ENCODE assay signal across 16 cellular contexts in genomic region chr3:150770662-150771061, GRCh38. TPM values are rescaled to one million over a fixed set of nuclear protein-coding genes. Genes with fewer than 3 reads are reported as not detected.
DNase-seq lines count a peak whose midpoint lies in the region; ATAC-seq, FAIRE-seq and TF ChIP-seq lines count a peak whose summit lies in the region.
"Had no signal": no experiment of that assay in that cellular context is flagged by ENCODE, and none has a peak within 500 bp of the region (broad histone marks: within the 10 kb centered on the region; RNA-seq: fewer than 3 reads in every experiment).

No MANE protein-coding gene starts in this region.

- H3K27me3 ChIP-seq in Caco-2 (replicated peaks; ENCODE audit: control insufficient read depth, insufficient read depth, low read length), result no peaks in the 10 kb centered on the region
- H3K27me3 ChIP-seq in adrenal gland, result no peaks in the 10 kb centered on the region
- H3K27me3 ChIP-seq in HepG2 (ENCODE audit: control insufficient read depth in 1 of 2, insufficient read depth in 2 of 2, low read length in 2 of 2), result no peaks in the 10 kb centered on the region
- no peaks in the 10 kb centered on the region for H3K27me3 ChIP-seq in parathyroid adenoma (ENCODE audit: control insufficient read depth, insufficient read depth, low read length)
- no peaks in the 10 kb centered on the region for H3K27me3 ChIP-seq in upper lobe of left lung

- H3K36me3 ChIP-seq in Caco-2 (ENCODE audit: control insufficient read depth, insufficient read depth, low read length), result no peaks in the 10 kb centered on the region
- H3K36me3 ChIP-seq in adrenal gland (replicated peaks in 1 of 2), result no peaks in the 10 kb centered on the region
- H3K36me3 ChIP-seq in HepG2 (replicated peaks in 1 of 2; ENCODE audit: control insufficient read depth in 1 of 2, insufficient read depth in 2 of 2, low read length in 2 of 2), result no peaks in the 10 kb centered on the region
- no peaks in the 10 kb centered on the region for H3K36me3 ChIP-seq in parathyroid adenoma (ENCODE audit: control insufficient read depth, insufficient read depth, low read length)
- H3K36me3 ChIP-seq in upper lobe of left lung, result no peaks in the 10 kb centered on the region

- H3K27me3 Mint-ChIP-seq in Caco-2 (ENCODE audit: insufficient read depth, unreplicated experiment), result no peaks in the 10 kb centered on the region

- DNase-seq in Caco-2 (no peak), adrenal gland (no peak), HepG2 (ENCODE audit: low spot score) (peak; percentile 76), upper lobe of left lung (no peak), NCI-H187 treated with DMSO at 0.1 percent for 48 hours (lab: John Stamatoyannopoulos, UW) (no peak), NCI-H1930 (lab: John Stamatoyannopoulos, UW) (no peak)
- DNase-seq: CD8-positive, alpha-beta T cell; COR-L47; DND-41; GF-D8; HCEC 1CT; HFFc6 had no signal

- TF ChIP-seq EP300 in HepG2 (IDR thresholded peaks at IDR 0.05; ENCODE audit: low read depth in 2 of 2, low read length in 2 of 2) (peak in 1 of 2 experiments; percentile 42; a peak in 1 of 4 replicates), HepG2 (CRISPR knock-in tag; IDR thresholded peaks at IDR 0.05; ENCODE audit: borderline replicate concordance) (no peak), upper lobe of left lung (IDR thresholded peaks at IDR 0.05) (no peak)

- peak; percentile 59 for ATAC-seq in HepG2
- no peak for ATAC-seq in upper lobe of left lung (ENCODE audit: low FRiP score in 2 of 2)
- no peak for ATAC-seq in HG03354 (IDR thresholded peaks at IDR 0.05; ENCODE audit: poor library complexity, severe bottlenecking, unreplicated experiment)
- ATAC-seq: CD8-positive, alpha-beta T cell had no signal

- peaks cover 7% of the 10 kb centered on the region; the same call in 1 of the 2 replicates for H3K4me1 ChIP-seq in Caco-2
- H3K4me1 ChIP-seq in adrenal gland (replicated peaks in 1 of 2), result peaks cover 14 to 19% of the 10 kb centered on the region in 2 donors
- H3K4me1 ChIP-seq in HepG2 (ENCODE audit: insufficient read depth, low read length), result peaks cover 70% of the 10 kb centered on the region
- no peaks in the 10 kb centered on the region for H3K4me1 ChIP-seq in parathyroid adenoma
- no peaks in the 10 kb centered on the region for H3K4me1 ChIP-seq in upper lobe of left lung

- no peak for TF ChIP-seq RAD21 in HepG2 (CRISPR knock-in tag; IDR thresholded peaks at IDR 0.05)

- H3K9ac ChIP-seq in HepG2 (ENCODE audit: insufficient read depth, low read depth, low read length), result peak overlapping the region; percentile 27; the same call in 1 of the 2 replicates
- H3K9ac ChIP-seq in parathyroid adenoma, result no peak overlapping the region

- no peaks in the 10 kb centered on the region for H3K79me2 ChIP-seq in HepG2 (ENCODE audit: insufficient read depth, low read length)
- H3K79me2 ChIP-seq in parathyroid adenoma, result no peaks in the 10 kb centered on the region

- no peak for FAIRE-seq in HepG2 (lab: Jason Lieb, UNC)

- H3K4me3 ChIP-seq in Caco-2 (ENCODE audit: low read depth, low read length), result no peak overlapping the region
- H3K4me3 ChIP-seq in adrenal gland, result no peak overlapping the region
- H3K4me3 ChIP-seq in HepG2 (replicated peaks in 1 of 3; ENCODE audit: insufficient read depth in 1 of 3, low read depth in 2 of 3, low read length in 3 of 3), result peak overlapping the region in 1 of 3 experiments; percentile 33; a peak in 1 of 6 replicates
- H3K4me3 ChIP-seq in parathyroid adenoma (ENCODE audit: low read depth, low read length), result no peak overlapping the region
- H3K4me3 ChIP-seq in upper lobe of left lung, result no peak overlapping the region

- in situ Hi-C loops in HepG2 (cut with HindIII; ENCODE audit: extremely low pct_ligation_motif_present, low pct_unique_long_range_greater_than_20kb), result loop anchor here (10.0 kb wide), 1 partner anchor 46 kb away; no protein-coding TSS in a partner anchor

- TF ChIP-seq CTCF in Caco-2 (IDR thresholded peaks at IDR 0.05; ENCODE audit: insufficient read depth in 1 of 2, low read depth in 1 of 2, low read length in 1 of 2, severe bottlenecking in 1 of 2, unreplicated experiment in 1 of 2) (no peak), adrenal gland (IDR thresholded peaks at IDR 0.05) (no peak), HepG2 (CRISPR knock-in tag; IDR thresholded peaks at IDR 0.05) (no peak), parathyroid adenoma (IDR thresholded peaks at IDR 0.05) (no peak), upper lobe of left lung (IDR thresholded peaks at IDR 0.05) (no peak)

- BruUV-seq in Caco-2 (replicated peaks; lab: Mats Ljungman, UMichigan) (no TSS peak), HepG2 (replicated peaks; lab: Mats Ljungman, UMichigan) (no TSS peak)

- H3K9me3 Mint-ChIP-seq in Caco-2 (ENCODE audit: unreplicated experiment), result no peaks in the 10 kb centered on the region
- H3K9me3 Mint-ChIP-seq: CD8-positive, alpha-beta T cell; HFFc6 had no signal

- H3K4me2 ChIP-seq in HepG2 (ENCODE audit: low read depth, low read length) (peak overlapping the region; percentile 41), parathyroid adenoma (ENCODE audit: low read length) (peak overlapping the region; percentile 13)

- CTCF ChIA-PET in Caco-2 (lab: Charles Lee) (no interaction called here), HepG2 (lab: Yijun Ruan, JAX; ENCODE audit: low intra/inter-chr PET ratio, low total read pairs) (no interaction called here)

- H2AFZ ChIP-seq in HepG2 (ENCODE audit: low read length) (no peak overlapping the region), parathyroid adenoma (peak overlapping the region; percentile 51)

- H4K20me1 ChIP-seq in HepG2 (ENCODE audit: insufficient read depth, low read length), result no peaks in the 10 kb centered on the region

- H3K4me1 Mint-ChIP-seq in Caco-2 (ENCODE audit: low read depth, unreplicated experiment), result peaks cover 6% of the 10 kb centered on the region
- H3K4me1 Mint-ChIP-seq: CD14-positive monocyte had no signal

- peak overlapping the region; percentile 58 for H3K27ac Mint-ChIP-seq in Caco-2 (ENCODE audit: unreplicated experiment)
- H3K27ac Mint-ChIP-seq: CD14-positive monocyte; CD8-positive, alpha-beta T cell; HFFc6 had no signal

- TF ChIP-seq POLR2A in adrenal gland (IDR thresholded peaks at IDR 0.05) (peak in 1 of 2 donors; percentile 28), HepG2 (IDR thresholded peaks at IDR 0.05; ENCODE audit: insufficient read depth in 1 of 2, low read depth in 2 of 2, low read length in 2 of 2) (no peak), upper lobe of left lung (IDR thresholded peaks at IDR 0.05) (no peak)

- POLR2A ChIA-PET in Caco-2 (lab: Charles Lee) (interaction anchor here (1.7 kb wide), 1 partner anchor 8 kb away, joined by 4 read pairs; the partner anchor contains the start of gene SIAH2), HepG2 (lab: Yijun Ruan, JAX) (interaction anchor here (1.2 to 1.7 kb wide), 4 partner anchors 8 to 33 kb away, joined by 4 to 25 read pairs (median 6); partner anchors contain the start of gene SIAH2)

- H3K4me3 Mint-ChIP-seq in Caco-2 (ENCODE audit: unreplicated experiment), result no peak overlapping the region
- H3K4me3 Mint-ChIP-seq: CD14-positive monocyte; CD8-positive, alpha-beta T cell; HFFc6 had no signal

- intact Hi-C loops in Caco-2 (cut with micrococcal nuclease; ENCODE audit: unreplicated experiment), result no loop called here
- intact Hi-C loops in adrenal gland (cut with DNase I), result no loop called here
- intact Hi-C loops in HepG2 (cut with micrococcal nuclease; ENCODE audit: unreplicated experiment), result loop anchor here (1.0 kb wide), 1 partner anchor 9 kb away; no protein-coding TSS in a partner anchor

- H3K9me3 ChIP-seq in Caco-2 (no peaks in the 10 kb centered on the region), adrenal gland (replicated peaks in 1 of 3) (no peaks in the 10 kb centered on the region), HepG2 (ENCODE audit: low read length) (no peaks in the 10 kb centered on the region), parathyroid adenoma (ENCODE audit: control insufficient read depth, low read length) (no peaks in the 10 kb centered on the region), upper lobe of left lung (no peaks in the 10 kb centered on the region)

- H3K27ac ChIP-seq in adrenal gland, result peak overlapping the region in 4 of 5 donors; percentile 36 to 64 (median 52)
- peak overlapping the region; percentile 68 for H3K27ac ChIP-seq in HepG2 (ENCODE audit: extremely low read length, insufficient read depth, low read length)
- peak overlapping the region; percentile 21 for H3K27ac ChIP-seq in parathyroid adenoma
- no peak overlapping the region for H3K27ac ChIP-seq in upper lobe of left lung
- H3K27ac ChIP-seq: 22Rv1 had no signal

- peaks cover 4% of the 10 kb centered on the region for H3K36me3 Mint-ChIP-seq in Caco-2 (ENCODE audit: insufficient read depth, unreplicated experiment)
- H3K36me3 Mint-ChIP-seq: CD14-positive monocyte; CD8-positive, alpha-beta T cell had no signal

- WGBS in adrenal gland, 4 donors, result 51 to 59% (median 53%) methylated on average over 3 of the region's 3 CpGs
- WGBS in HepG2 (ENCODE audit: low lambda C conversion rate), result 26% methylated on average over 3 of the region's 3 CpGs
- 76 to 88% methylated on average over 3 of the region's 3 CpGs for WGBS in upper lobe of left lung, 2 donors

RNA-seq across cellular contexts. Expression of gene SIAH2, which starts 7.7 kb away (rescaled TPM):
- total RNA-seq in Caco-2 (2022) (25.6 and 31.8 TPM in 2 replicates), adrenal gland (100 to 1,000 TPM in 6 of 8 donors, 10 to 100 TPM in 2; 59.8 to 216 (median 121) TPM), HepG2 (2016; rRNA removed; fragmentation: Illumina TruSeq; extraction: Trizol) (71.8 and 79.5 TPM in 2 replicates), upper lobe of left lung (10 to 100 TPM; 17.6 to 45.0 (median 31.7) TPM)
- polyA plus RNA-seq in adrenal gland (10 to 100 TPM; 22.1 to 75.6 (median 24.3) TPM), HepG2 (2011; rRNA removed) (117 and 140 TPM in 2 replicates)
- total RNA-seq in HepG2 (2016; cell fraction: cytosol; rRNA removed; fragmentation: Illumina TruSeq; extraction: Trizol; ENCODE audit: low read depth), result 41.9 and 49.0 TPM in 2 replicates
- 64.5 and 73.0 TPM in 2 replicates for total RNA-seq in HepG2 (2016; cell fraction: insoluble cytoplasmic fraction; rRNA removed; fragmentation: Illumina TruSeq; extraction: Trizol)
- total RNA-seq in HepG2 (2016; cell fraction: membrane; rRNA removed; fragmentation: Illumina TruSeq; extraction: Trizol), result 102 and 124 TPM in 2 replicates
- total RNA-seq in HepG2 (2016; cell fraction: nucleus; rRNA removed; fragmentation: Illumina TruSeq; extraction: Trizol), result 38.0 and 42.7 TPM in 2 replicates
- polyA plus RNA-seq in HepG2 (2011; cell fraction: cytosol; rRNA removed), result 63.7 and 115 TPM in 2 replicates
- polyA plus RNA-seq in HepG2 (2011; cell fraction: nucleus; rRNA removed), result 132 and 149 TPM in 2 replicates
- polyA plus RNA-seq in HepG2 (2012), result 62.2 and 69.8 TPM in 2 replicates
- polyA plus RNA-seq in HepG2 (2016; cell fraction: cytosol; fragmentation: Illumina TruSeq; extraction: Trizol; ENCODE audit: low read depth), result 51.8 and 68.8 TPM in 2 replicates
- polyA plus RNA-seq in HepG2 (2016; cell fraction: insoluble cytoplasmic fraction; fragmentation: Illumina TruSeq; extraction: Trizol; ENCODE audit: low read depth), result 103 and 110 TPM in 2 replicates
- 106 and 126 TPM in 2 replicates for polyA plus RNA-seq in HepG2 (2016; cell fraction: membrane; fragmentation: Illumina TruSeq; extraction: Trizol; ENCODE audit: low read depth)
- 70.3 and 71.0 TPM in 2 replicates for polyA plus RNA-seq in HepG2 (2016; cell fraction: nucleus; fragmentation: Illumina TruSeq; extraction: Trizol; ENCODE audit: insufficient read depth, low read depth)
- polyA minus RNA-seq in HepG2 (2011; rRNA and poly(A)+ RNA removed; ENCODE audit: low replicate concordance), result 134 and 280 TPM in 2 replicates
- 79.8 and 91.3 TPM in 2 replicates for polyA minus RNA-seq in HepG2 (2011; cell fraction: cytosol; rRNA and poly(A)+ RNA removed)
- 24.6 and 28.0 TPM in 2 replicates for polyA minus RNA-seq in HepG2 (2011; cell fraction: nucleus; rRNA and poly(A)+ RNA removed)

Comparison
In these comparisons a context has a peak if more than half of its experiments do, and no peak if none do; other contexts are left out.
1. H3K27ac ChIP-seq: peak in adrenal gland (4 of 5), HepG2 (single experiment) and parathyroid adenoma (single experiment); none in upper lobe of left lung (0 of 4).